In genomic region chr7:12633589-12633988, GRCh38 we compare ENCODE assay signal across 25 cellular contexts.
"Had no signal": no experiment of that assay in that cellular context is flagged by ENCODE, and none has a peak within 500 bp of the region (broad histone marks: within the 10 kb centered on the region; RNA-seq: fewer than 3 reads in every experiment).

No MANE protein-coding gene starts in this region.

- H3K27ac ChIP-seq: brain microvascular endothelial cell, KMS-11, SJCRH30, SK-N-MC had no signal

- H3K9ac ChIP-seq: KMS-11 had no signal

- H3K9me3 ChIP-seq: SJCRH30 had no signal

- H3K4me1 ChIP-seq: SJCRH30 had no signal

- H3K4me3 Mint-ChIP-seq: activated CD4-positive, alpha-beta memory T cell treated with anti-CD3 and anti-CD28 coated beads for 36 hours; activated naive CD8-positive, alpha-beta T cell treated with anti-CD3 and anti-CD28 coated beads for 36 hours; activated T-cell treated with anti-CD3 and anti-CD28 coated beads, Interleukin-2, amount 50 U/mL, for 4 hours; activated T-helper 1 cell treated with anti-CD3 and anti-CD28 coated beads, Interleukin-12 subunit alpha, Interleukin-12 subunit beta, Interleukin-2, Interleukin-4 antibody, amounts not matched to agents 30 ng/mL and 10 ng/mL and 1 ng/mL, durations not matched to agents 14 hours and 24 hours and 36 hours had no signal

- DNase-seq: activated CD4-positive, alpha-beta memory T cell treated with anti-CD3 and anti-CD28 coated beads for 36 hours; activated CD4-positive, alpha-beta T cell treated with anti-CD3 and anti-CD28 coated beads, Interleukin-2, amount 50 U/mL, for 1 hour; activated CD8-positive, alpha-beta memory T cell treated with anti-CD3 and anti-CD28 coated beads, Interleukin-2, amount 50 U/mL, for 4 hours; activated gamma-delta T cell treated with Interleukin-2 at 50 U/mL for 16 hours; activated naive CD4-positive, alpha-beta T cell treated with anti-CD3 and anti-CD28 coated beads, Interleukin-2, amount 50 U/mL, for 16 hours; activated naive CD8-positive, alpha-beta T cell treated with anti-CD3 and anti-CD28 coated beads for 36 hours; activated T-cell treated with anti-CD3 and anti-CD28 coated beads for 4 hours; activated T-cell treated with anti-CD3 and anti-CD28 coated beads, Interleukin-2, amount 50 U/mL, for 4 hours; amniotic stem cell; aorta; brain microvascular endothelial cell; central memory CD4-positive, alpha-beta T cell; NCI-H1105 treated with DMSO at 0.1 percent for 48 hours; NCI-H1436; NCI-H1694; NCI-H2029; NCI-H345; NCI-H524 treated with DMSO at 0.1 percent for 48 hours; SHP77; SJCRH30; T1000 had no signal

- ATAC-seq: activated T-cell treated with anti-CD3 and anti-CD28 coated beads, Interleukin-2, amount 50 U/mL, for 4 hours; Panc1 had no signal

- H3K36me3 Mint-ChIP-seq: activated CD4-positive, alpha-beta memory T cell treated with anti-CD3 and anti-CD28 coated beads for 36 hours; activated naive CD8-positive, alpha-beta T cell treated with anti-CD3 and anti-CD28 coated beads for 36 hours had no signal

- H3K9me3 Mint-ChIP-seq: activated CD4-positive, alpha-beta memory T cell treated with anti-CD3 and anti-CD28 coated beads for 36 hours; activated naive CD8-positive, alpha-beta T cell treated with anti-CD3 and anti-CD28 coated beads for 36 hours; activated T-cell treated with anti-CD3 and anti-CD28 coated beads, Interleukin-2, amount 50 U/mL, for 4 hours; activated T-helper 1 cell treated with anti-CD3 and anti-CD28 coated beads, Interleukin-12 subunit alpha, Interleukin-12 subunit beta, Interleukin-2, Interleukin-4 antibody, amounts not matched to agents 30 ng/mL and 10 ng/mL and 1 ng/mL, durations not matched to agents 14 hours and 24 hours and 36 hours had no signal

- H3K4me3 ChIP-seq: SJCRH30, SK-N-MC had no signal

- H3K36me3 ChIP-seq: brain microvascular endothelial cell, SJCRH30 had no signal

- H3K27me3 ChIP-seq: brain microvascular endothelial cell, SJCRH30 had no signal

- H3K4me2 ChIP-seq: KMS-11 had no signal

- H3K27ac Mint-ChIP-seq: activated CD4-positive, alpha-beta memory T cell treated with anti-CD3 and anti-CD28 coated beads for 36 hours; activated naive CD8-positive, alpha-beta T cell treated with anti-CD3 and anti-CD28 coated beads for 36 hours; activated T-helper 1 cell treated with anti-CD3 and anti-CD28 coated beads, Interleukin-12 subunit alpha, Interleukin-12 subunit beta, Interleukin-2, Interleukin-4 antibody, amounts not matched to agents 30 ng/mL and 10 ng/mL and 1 ng/mL, durations not matched to agents 14 hours and 24 hours and 36 hours had no signal
